In genomic region chr16:27179500-27180072, GRCh38 we compare ENCODE assay signal across 8 cellular contexts. TPM values are rescaled to one million over a fixed set of nuclear protein-coding genes. Genes with fewer than 3 reads are reported as not detected.
A peak's percentile ranks its signal among the peaks of the same experiment; 100 is the strongest.
DNase-seq lines count a peak whose midpoint lies in the region; ATAC-seq, FAIRE-seq and TF ChIP-seq lines count a peak whose summit lies in the region.

No MANE protein-coding gene starts in this region.

- H3K4me1 Mint-ChIP-seq in type B pancreatic cell (ENCODE audit: unreplicated experiment), result no peaks in the 10 kb centered on the region

- H3K4me1 ChIP-seq in ACC112 (ENCODE audit: control insufficient read depth, insufficient read depth, low read length, unreplicated experiment) (peaks cover 11% of the 10 kb centered on the region), parathyroid adenoma (peaks cover 8% of the 10 kb centered on the region)

- no peak overlapping the region for H3K27ac ChIP-seq in ACC112 (ENCODE audit: low read depth, low read length)
- H3K27ac ChIP-seq in parathyroid adenoma, result no peak overlapping the region

- no peaks in the 10 kb centered on the region for H3K9me3 ChIP-seq in parathyroid adenoma (ENCODE audit: control insufficient read depth, low read length)

- no peaks in the 10 kb centered on the region for H3K36me3 Mint-ChIP-seq in type B pancreatic cell

- H3K9me3 Mint-ChIP-seq in type B pancreatic cell, result no peaks in the 10 kb centered on the region

- H3K27me3 ChIP-seq in ACC112 (ENCODE audit: insufficient read depth, low read length) (peaks cover 22% of the 10 kb centered on the region; the same call in 1 of the 2 replicates), parathyroid adenoma (ENCODE audit: control insufficient read depth, insufficient read depth, low read length) (no peaks in the 10 kb centered on the region)

- no peak for FAIRE-seq in frontal cortex (lab: Jason Lieb, UNC)

- ATAC-seq in GM18867 (IDR thresholded peaks at IDR 0.05; ENCODE audit: unreplicated experiment) (peak; percentile 66), HG03460 (IDR thresholded peaks at IDR 0.05; ENCODE audit: unreplicated experiment) (peak; percentile 84)

- peak overlapping the region; percentile 6 for H2AFZ ChIP-seq in ACC112 (ENCODE audit: low read length, unreplicated experiment)
- H2AFZ ChIP-seq in parathyroid adenoma, result peak overlapping the region; percentile 23

- H3K4me3 Mint-ChIP-seq in type B pancreatic cell, result no peak overlapping the region

- no peak overlapping the region for H3K4me3 ChIP-seq in ACC112 (ENCODE audit: low read depth, low read length)
- no peak overlapping the region for H3K4me3 ChIP-seq in parathyroid adenoma (ENCODE audit: low read depth, low read length)

- DNase-seq in SHP77 (lab: John Stamatoyannopoulos, UW), result peak; percentile 69 to 81
- peak; percentile 80 for DNase-seq in activated effector memory CD4-positive, alpha-beta T cell treated with Interleukin-2 at 50 U/mL for 16 hours
- DNase-seq in frontal cortex (ENCODE audit: low spot score in 2 of 2), result peak; percentile 34 to 75
- peak; percentile 73 for DNase-seq in type B pancreatic cell (ENCODE audit: extremely low spot score, unreplicated experiment)

- H3K27me3 Mint-ChIP-seq in type B pancreatic cell, result peaks cover 11% of the 10 kb centered on the region

- H3K79me2 ChIP-seq in ACC112 (ENCODE audit: control insufficient read depth, insufficient read depth, low read length, unreplicated experiment), result no peaks in the 10 kb centered on the region
- H3K79me2 ChIP-seq in parathyroid adenoma, result no peaks in the 10 kb centered on the region

- H3K36me3 ChIP-seq in ACC112 (ENCODE audit: insufficient read depth, low read length), result no peaks in the 10 kb centered on the region
- no peaks in the 10 kb centered on the region for H3K36me3 ChIP-seq in parathyroid adenoma (ENCODE audit: control insufficient read depth, insufficient read depth, low read length)

- no peak overlapping the region for H3K9ac ChIP-seq in parathyroid adenoma

- H3K4me2 ChIP-seq in parathyroid adenoma (ENCODE audit: low read length), result no peak overlapping the region

- TF ChIP-seq CTCF in parathyroid adenoma (IDR thresholded peaks at IDR 0.05) (peak; percentile 66), type B pancreatic cell (conservative IDR thresholded peaks at IDR 0.05) (peak; percentile 88)

- no peak overlapping the region for H3K27ac Mint-ChIP-seq in type B pancreatic cell

RNA-seq across cellular contexts. Expression of gene KDM8, which starts 23.7 kb away (rescaled TPM):
- 3.3 TPM for total RNA-seq in frontal cortex
- 6.3 and 11.1 TPM in 2 replicates for total RNA-seq in type B pancreatic cell (ENCODE audit: low replicate concordance)
